Comparison of ENCODE assay signal across 19 cellular contexts in genomic region chr15:57823325-57823860, GRCh38.
"Had no signal": no experiment of that assay in that cellular context is flagged by ENCODE, and none has a peak within 500 bp of the region (broad histone marks: within the 10 kb centered on the region; RNA-seq: fewer than 3 reads in every experiment).

No MANE protein-coding gene starts in this region.

- H3K4me3 ChIP-seq: prostate gland had no signal

- H3K9ac ChIP-seq: parathyroid adenoma had no signal

- H3K9me3 Mint-ChIP-seq: endodermal cell; stimulated activated naive CD8-positive, alpha-beta T cell treated with anti-CD3 and anti-CD28 coated beads, Interleukin-15, amount 100 ng/mL, for 72 hours had no signal

- H3K27ac Mint-ChIP-seq: endodermal cell; immature natural killer cell; naive B cell; nephron; stimulated activated naive B cell treated with anti-CD40 and anti-IgM and Interleukin-4, amounts not matched to agents 10 μg/mL and 1 μg/mL and 100 μg/mL, for 72 hours; stimulated activated naive CD8-positive, alpha-beta T cell treated with anti-CD3 and anti-CD28 coated beads, Interleukin-15, amount 100 ng/mL, for 72 hours had no signal

- H3K4me3 Mint-ChIP-seq: endodermal cell; immature natural killer cell; naive B cell; nephron; stimulated activated naive B cell treated with anti-CD40 and anti-IgM and Interleukin-4, amounts not matched to agents 10 μg/mL and 1 μg/mL and 100 μg/mL, for 72 hours; stimulated activated naive CD8-positive, alpha-beta T cell treated with anti-CD3 and anti-CD28 coated beads, Interleukin-15, amount 100 ng/mL, for 72 hours had no signal

- H3K79me2 ChIP-seq: parathyroid adenoma had no signal

- DNase-seq: effector CD4-positive, alpha-beta T cell; endodermal cell; erythroblast; foreskin keratinocyte; immature natural killer cell; mesendoderm; naive B cell; occipital lobe; stimulated activated CD4-positive, alpha-beta T cell treated with anti-CD3 and anti-CD28 coated beads, Interleukin-2, amount 100 ng/mL, for 24 hours; stimulated activated CD4-positive, alpha-beta T cell treated with anti-CD3 and anti-CD28 coated beads, Interleukin-4, amount 100 ng/mL, for 4 hours; stimulated activated naive B cell treated with anti-CD40 and anti-IgM and Interleukin-4, amounts not matched to agents 10 μg/mL and 1 μg/mL and 100 μg/mL, for 72 hours; stimulated activated naive CD8-positive, alpha-beta T cell treated with anti-CD3 and anti-CD28 coated beads, Interleukin-15, amount 100 ng/mL, for 72 hours; trophoblast cell had no signal

- H3K9me3 ChIP-seq: prostate gland had no signal

- H3K27ac ChIP-seq: foreskin keratinocyte, parathyroid adenoma, prostate gland had no signal

- H3K4me1 Mint-ChIP-seq: endodermal cell; immature natural killer cell; naive B cell; stimulated activated naive CD8-positive, alpha-beta T cell treated with anti-CD3 and anti-CD28 coated beads, Interleukin-15, amount 100 ng/mL, for 72 hours had no signal

- H3K36me3 ChIP-seq: prostate gland had no signal

- H3K4me1 ChIP-seq: foreskin keratinocyte, parathyroid adenoma, prostate gland had no signal

- FAIRE-seq: colon, keratinocyte had no signal

- H2AFZ ChIP-seq: parathyroid adenoma had no signal

- H3K36me3 Mint-ChIP-seq: immature natural killer cell; naive B cell; stimulated activated naive B cell treated with anti-CD40 and anti-IgM and Interleukin-4, amounts not matched to agents 10 μg/mL and 1 μg/mL and 100 μg/mL, for 72 hours had no signal

- ATAC-seq: foreskin keratinocyte; sciatic nerve; stimulated activated naive B cell treated with anti-CD40 and anti-IgM and Interleukin-4, amounts not matched to agents 10 μg/mL and 1 μg/mL and 100 μg/mL, for 72 hours had no signal
